ENCODE assay signal across 10 cellular contexts in the genomic region with DNA sequence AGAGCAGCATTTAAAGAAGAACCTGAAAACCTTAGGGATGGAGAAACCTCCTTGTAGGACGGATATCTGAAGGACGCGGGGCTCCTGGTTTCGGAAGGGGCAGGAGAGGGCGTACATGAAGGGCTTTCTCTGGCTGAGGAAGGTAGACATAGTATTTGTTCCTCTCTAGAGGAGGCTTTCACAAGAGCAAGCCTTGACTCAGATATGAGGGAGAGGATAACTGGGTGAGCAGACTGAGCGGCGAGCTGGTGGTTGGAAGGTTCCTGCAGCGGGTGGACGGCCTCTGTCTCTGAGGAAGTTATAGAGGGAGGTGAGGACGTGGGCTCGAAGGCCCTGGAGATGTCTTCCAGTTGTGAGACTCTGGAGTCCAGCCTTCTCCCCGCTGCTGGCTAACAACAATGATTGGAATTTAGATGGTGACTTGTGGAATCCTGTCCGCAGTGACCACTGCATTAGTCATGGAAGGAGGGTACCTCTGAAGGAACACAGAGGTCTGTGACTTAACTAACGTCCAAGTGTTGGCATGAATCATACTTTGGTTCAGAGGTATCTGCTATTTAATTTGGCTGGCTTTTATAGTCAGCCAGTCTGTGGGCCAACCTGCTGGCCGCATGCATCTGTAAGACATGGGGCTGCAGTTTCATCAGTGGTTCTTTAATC.
DNase-seq lines count a peak whose midpoint lies in the region; ATAC-seq and TF ChIP-seq lines count a peak whose summit lies in the region.
"Had no signal": no experiment of that assay in that cellular context is flagged by ENCODE, and none has a peak within 500 bp of the region (broad histone marks: within the 10 kb centered on the region; RNA-seq: fewer than 3 reads in every experiment).

No MANE protein-coding gene starts in this region.

- H3K27ac Mint-ChIP-seq in HFFc6 (peak overlapping the region; percentile 100), type B pancreatic cell (no peak overlapping the region)
- H3K27ac Mint-ChIP-seq: activated B cell treated with CpG ODN at 0.5 μM for 24 hours had no signal

- intact Hi-C loops in left colon (cut with DNase I, micrococcal nuclease): no loop called here

- peaks cover 2% of the 10 kb centered on the region for H3K27me3 Mint-ChIP-seq in HFFc6 (ENCODE audit: insufficient read depth)
- H3K27me3 Mint-ChIP-seq in type B pancreatic cell: no peaks in the 10 kb centered on the region

- H3K9me3 Mint-ChIP-seq in HFFc6 (no peaks in the 10 kb centered on the region), type B pancreatic cell (peaks cover 4% of the 10 kb centered on the region)
- H3K9me3 Mint-ChIP-seq: activated B cell treated with CpG ODN at 0.5 μM for 24 hours had no signal

- ATAC-seq in HG03108 (IDR thresholded peaks at IDR 0.05; ENCODE audit: unreplicated experiment) (no peak), left colon (no peak)

- H3K4me3 ChIP-seq in fibroblast of the aortic adventitia (ENCODE audit: low read depth, low read length): no peak overlapping the region

- DNase-seq in HFFc6 (peak; percentile 99), SW480 (ENCODE audit: low spot score) (peak; percentile 98), fibroblast of the aortic adventitia (ENCODE audit: low read depth) (peak; percentile 99), type B pancreatic cell (ENCODE audit: extremely low spot score, unreplicated experiment) (no peak), KG1 (lab: John Stamatoyannopoulos, UW) (no peak), left colon (no peak), GM20000 (ENCODE audit: low spot score) (no peak)
- DNase-seq: activated B cell treated with CpG ODN at 0.5 μM for 24 hours, NCI-H69 had no signal

- H3K36me3 Mint-ChIP-seq in HFFc6 (ENCODE audit: low read depth) (peaks cover 49% of the 10 kb centered on the region), type B pancreatic cell (peaks cover 28% of the 10 kb centered on the region)

- no peak for TF ChIP-seq CTCF in HFFc6 (IDR thresholded peaks at IDR 0.05)
- TF ChIP-seq CTCF in fibroblast of the aortic adventitia (IDR thresholded peaks at IDR 0.05; ENCODE audit: insufficient read depth, low read length): no peak
- TF ChIP-seq CTCF in type B pancreatic cell (conservative IDR thresholded peaks at IDR 0.05): peak; percentile 25
- TF ChIP-seq CTCF in GM20000 (IDR thresholded peaks at IDR 0.05; ENCODE audit: extremely low read depth, missing control alignments): no peak

- H3K4me3 Mint-ChIP-seq in HFFc6 (peak overlapping the region; percentile 83), type B pancreatic cell (no peak overlapping the region)
- H3K4me3 Mint-ChIP-seq: activated B cell treated with CpG ODN at 0.5 μM for 24 hours had no signal

- H3K4me1 Mint-ChIP-seq in HFFc6 (ENCODE audit: low read depth) (peaks cover 94% of the 10 kb centered on the region), type B pancreatic cell (ENCODE audit: unreplicated experiment) (peaks cover 48% of the 10 kb centered on the region)
- H3K4me1 Mint-ChIP-seq: activated B cell treated with CpG ODN at 0.5 μM for 24 hours had no signal

Comparison
In these comparisons a context has a peak if more than half of its experiments do, and no peak if none do; other contexts are left out.
1. DNase-seq: peak in HFFc6 (single experiment), SW480 (single experiment) and fibroblast of the aortic adventitia (single experiment); none in type B pancreatic cell (single experiment), KG1 (single experiment), left colon (0 of 2) and GM20000 (single experiment).